Comparison of ENCODE assay signal across 16 cellular contexts in the genomic region with DNA sequence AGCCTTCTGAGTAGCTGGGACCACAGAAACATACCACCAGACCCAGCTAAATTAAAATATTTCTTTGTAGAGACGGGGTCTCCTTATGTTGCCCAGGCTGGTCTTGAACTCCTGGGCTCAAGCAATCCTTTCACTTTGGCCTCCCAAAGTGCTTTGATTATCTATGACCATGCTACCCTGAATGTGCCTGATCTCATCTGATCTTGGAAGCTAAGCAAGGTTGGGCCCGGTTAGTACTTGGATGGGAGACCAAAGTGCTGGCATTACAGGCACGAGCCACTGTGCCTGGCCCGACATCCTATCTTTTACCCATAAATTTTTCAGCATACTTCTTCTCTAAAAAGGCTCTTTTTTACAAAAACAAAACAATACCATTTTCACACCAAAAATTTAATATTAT.
DNase-seq lines count a peak whose midpoint lies in the region; ATAC-seq and TF ChIP-seq lines count a peak whose summit lies in the region.
"Had no signal": no experiment of that assay in that cellular context is flagged by ENCODE, and none has a peak within 500 bp of the region (broad histone marks: within the 10 kb centered on the region; RNA-seq: fewer than 3 reads in every experiment).

No MANE protein-coding gene starts in this region.

- no peaks in the 10 kb centered on the region for H3K9me2 ChIP-seq in hepatocyte (replicated peaks; ENCODE audit: insufficient read depth)

- WGBS in hepatocyte (ENCODE audit: low lambda C conversion rate, missing lambda C conversion rate): 100% methylated on average over 4 of the region's 4 CpGs

- ATAC-seq in CD4-positive, alpha-beta T cell (ENCODE audit: poor library complexity): no peak
- ATAC-seq in GM18498 (IDR thresholded peaks at IDR 0.05; ENCODE audit: unreplicated experiment): no peak

- H3K27me3 Mint-ChIP-seq in CD4-positive, alpha-beta T cell: no peaks in the 10 kb centered on the region
- no peaks in the 10 kb centered on the region for H3K27me3 Mint-ChIP-seq in nephron (ENCODE audit: low read depth)

- H2AFZ ChIP-seq in hepatocyte: no peak overlapping the region

- H3K4me1 Mint-ChIP-seq in CD4-positive, alpha-beta T cell (ENCODE audit: low read depth): peaks cover 5% of the 10 kb centered on the region
- no peaks in the 10 kb centered on the region for H3K4me1 Mint-ChIP-seq in nephron

- H3K9me3 ChIP-seq in CD4-positive, alpha-beta T cell (ENCODE audit: control insufficient read depth, low read length): no peaks in the 10 kb centered on the region
- no peaks in the 10 kb centered on the region for H3K9me3 ChIP-seq in hepatocyte (ENCODE audit: low read depth)
- H3K9me3 ChIP-seq: BLaER1, Peyer's patch had no signal

- no peak overlapping the region for H3K4me3 ChIP-seq in hepatocyte
- H3K4me3 ChIP-seq: BLaER1, Peyer's patch had no signal

- no peaks in the 10 kb centered on the region for H3K27me3 ChIP-seq in CD4-positive, alpha-beta T cell (ENCODE audit: control insufficient read depth, insufficient read depth, low read length)
- no peaks in the 10 kb centered on the region for H3K27me3 ChIP-seq in hepatocyte
- H3K27me3 ChIP-seq: BLaER1, Peyer's patch had no signal

- TF ChIP-seq CTCF in CD4-positive, alpha-beta T cell (IDR thresholded peaks at IDR 0.05): no peak
- no peak for TF ChIP-seq CTCF in nephron (IDR thresholded peaks at IDR 0.05; ENCODE audit: unreplicated experiment in 3 of 3)
- TF ChIP-seq CTCF in hepatocyte (IDR thresholded peaks at IDR 0.05; ENCODE audit: poor library complexity): no peak

- POLR2A ChIA-PET in CD4-positive, alpha-beta T cell (lab: Charles Lee): no interaction called here

- peaks cover 11% of the 10 kb centered on the region for H3K36me3 Mint-ChIP-seq in CD4-positive, alpha-beta T cell (ENCODE audit: low read depth)
- H3K36me3 Mint-ChIP-seq in nephron (ENCODE audit: low read depth): peaks cover 17% of the 10 kb centered on the region

- no peaks in the 10 kb centered on the region for H3K9me3 Mint-ChIP-seq in CD4-positive, alpha-beta T cell
- peaks cover 6% of the 10 kb centered on the region for H3K9me3 Mint-ChIP-seq in nephron

- no peaks in the 10 kb centered on the region for H3K36me3 ChIP-seq in hepatocyte (replicated peaks; ENCODE audit: insufficient read depth, low read depth)
- H3K36me3 ChIP-seq: BLaER1, Peyer's patch had no signal

- H3K4me1 ChIP-seq in hepatocyte (ENCODE audit: insufficient read depth): no peaks in the 10 kb centered on the region
- H3K4me1 ChIP-seq: BLaER1, Peyer's patch had no signal

- intact Hi-C loops in CD4-positive, alpha-beta T cell (cut with DNase I, micrococcal nuclease): no loop called here

- peak overlapping the region; percentile 82 for H3K4me3 Mint-ChIP-seq in CD4-positive, alpha-beta T cell
- H3K4me3 Mint-ChIP-seq in nephron: peak overlapping the region; percentile 37 to 75 (median 70)

- DNase-seq in DMS53 (lab: John Stamatoyannopoulos, UW) (peak; percentile 22), DMS53 treated with DMSO at 0.1 percent for 48 hours (lab: John Stamatoyannopoulos, UW; ENCODE audit: unreplicated experiment) (no peak), ecto neural progenitor cell (ENCODE audit: low spot score) (peak; percentile 43), hepatocyte (ENCODE audit: low spot score) (no peak)
- no peak for DNase-seq in CD4-positive, alpha-beta T cell
- no peak for DNase-seq in activated CD8-positive, alpha-beta memory T cell treated with anti-CD3 and anti-CD28 coated beads, Interleukin-2, amount 50 U/mL, for 48 hours
- DNase-seq: HCEC 1CT, Kasumi-1, NCI-H1417, NCI-H1930, NCI-H510A treated with DMSO at 0.1 percent for 48 hours, Peyer's patch had no signal

- no peak overlapping the region for H3K27ac ChIP-seq in CD4-positive, alpha-beta T cell (ENCODE audit: low read depth, low read length)
- H3K27ac ChIP-seq in hepatocyte: no peak overlapping the region
- H3K27ac ChIP-seq: 22Rv1, BLaER1 had no signal

- H4K20me1 ChIP-seq in hepatocyte (ENCODE audit: insufficient read depth, poor library complexity, severe bottlenecking): no peaks in the 10 kb centered on the region
- H4K20me1 ChIP-seq: BLaER1 had no signal

- H3K4me2 ChIP-seq in hepatocyte: no peak overlapping the region
- H3K4me2 ChIP-seq: BLaER1 had no signal

- CTCF ChIA-PET in CD4-positive, alpha-beta T cell (lab: Charles Lee): no interaction called here

- H3K27ac Mint-ChIP-seq in CD4-positive, alpha-beta T cell: peak overlapping the region; percentile 58
- peak overlapping the region; percentile 60 to 91 (median 74) for H3K27ac Mint-ChIP-seq in nephron

- no peaks in the 10 kb centered on the region for H3K79me2 ChIP-seq in hepatocyte

Comparison
In these comparisons a context has a peak if more than half of its experiments do, and no peak if none do; other contexts are left out.
1. DNase-seq: peak in DMS53 (single experiment) and ecto neural progenitor cell (single experiment); none in DMS53 treated with DMSO at 0.1 percent for 48 hours (single experiment), CD4-positive, alpha-beta T cell (0 of 10), hepatocyte (single experiment) and activated CD8-positive, alpha-beta memory T cell treated with anti-CD3 and anti-CD28 coated beads, Interleukin-2, amount 50 U/mL, for 48 hours (single experiment).